In the genomic region with DNA sequence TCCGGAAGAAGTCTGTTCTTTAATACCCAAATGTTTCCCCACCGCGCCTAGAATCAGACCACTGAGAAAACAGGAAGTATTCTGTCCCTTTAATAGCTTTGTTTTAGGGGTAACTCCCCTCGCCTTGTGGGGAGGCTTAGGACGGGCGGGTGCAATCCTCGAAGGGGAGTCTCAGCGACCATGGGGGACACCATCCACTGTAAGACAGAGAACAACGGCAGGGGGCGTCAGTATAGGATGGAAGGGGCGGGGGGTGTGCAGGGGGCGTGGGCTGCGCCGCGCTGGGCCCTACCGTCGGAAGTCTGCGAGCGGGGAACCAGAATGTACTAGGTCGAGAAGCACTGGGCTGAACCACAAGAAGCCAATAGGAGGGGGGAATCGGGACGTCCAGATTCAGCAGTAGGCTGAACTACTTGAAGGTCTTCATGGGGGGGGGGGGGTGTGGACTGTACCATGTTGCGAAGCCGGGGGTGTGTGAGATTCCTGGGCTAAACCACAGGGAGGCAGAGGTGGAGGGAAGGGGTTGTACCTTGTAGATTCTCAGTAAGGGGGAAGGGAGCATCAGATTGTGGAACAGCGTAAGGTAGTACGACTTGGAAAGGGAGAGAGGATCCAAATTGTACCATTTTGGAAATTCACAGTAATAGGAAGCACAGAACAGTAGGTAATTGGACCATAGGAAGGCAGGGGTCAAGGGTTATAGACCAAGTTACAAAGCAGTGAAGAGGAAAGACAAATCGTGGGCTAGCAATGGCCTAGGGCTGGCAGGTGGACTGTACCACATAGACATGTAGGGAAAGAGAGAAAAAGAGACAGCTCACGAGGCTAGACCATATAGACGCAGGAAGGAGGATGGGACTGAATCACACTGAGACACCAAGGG, we compare ENCODE assay signal across 1 cellular context.
A peak's percentile ranks its signal among the peaks of the same experiment; 100 is the strongest.
TF ChIP-seq lines count a peak whose summit lies in the region.

No MANE protein-coding gene starts in this region.

TF ChIP-seq in HepG2, 621 proteins besides CTCF, POLR2A, EP300 and RAD21 (continued from another document and continues in another):
- TF ChIP-seq, protein P1, sequence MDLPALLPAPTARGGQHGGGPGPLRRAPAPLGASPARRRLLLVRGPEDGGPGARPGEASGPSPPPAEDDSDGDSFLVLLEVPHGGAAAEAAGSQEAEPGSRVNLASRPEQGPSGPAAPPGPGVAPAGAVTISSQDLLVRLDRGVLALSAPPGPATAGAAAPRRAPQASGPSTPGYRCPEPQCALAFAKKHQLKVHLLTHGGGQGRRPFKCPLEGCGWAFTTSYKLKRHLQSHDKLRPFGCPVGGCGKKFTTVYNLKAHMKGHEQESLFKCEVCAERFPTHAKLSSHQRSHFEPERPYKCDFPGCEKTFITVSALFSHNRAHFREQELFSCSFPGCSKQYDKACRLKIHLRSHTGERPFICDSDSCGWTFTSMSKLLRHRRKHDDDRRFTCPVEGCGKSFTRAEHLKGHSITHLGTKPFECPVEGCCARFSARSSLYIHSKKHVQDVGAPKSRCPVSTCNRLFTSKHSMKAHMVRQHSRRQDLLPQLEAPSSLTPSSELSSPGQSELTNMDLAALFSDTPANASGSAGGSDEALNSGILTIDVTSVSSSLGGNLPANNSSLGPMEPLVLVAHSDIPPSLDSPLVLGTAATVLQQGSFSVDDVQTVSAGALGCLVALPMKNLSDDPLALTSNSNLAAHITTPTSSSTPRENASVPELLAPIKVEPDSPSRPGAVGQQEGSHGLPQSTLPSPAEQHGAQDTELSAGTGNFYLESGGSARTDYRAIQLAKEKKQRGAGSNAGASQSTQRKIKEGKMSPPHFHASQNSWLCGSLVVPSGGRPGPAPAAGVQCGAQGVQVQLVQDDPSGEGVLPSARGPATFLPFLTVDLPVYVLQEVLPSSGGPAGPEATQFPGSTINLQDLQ (CRISPR knock-in tag; IDR thresholded peaks at IDR 0.05): no peak
- TF ChIP-seq MAF1 (CRISPR knock-in tag; IDR thresholded peaks at IDR 0.05; ENCODE audit: borderline replicate concordance) (no peak), ZNF790 (CRISPR knock-in tag; IDR thresholded peaks at IDR 0.05; ENCODE audit: borderline replicate concordance) (0 out of 2 replicates have a peak, but pooled peaks have one; percentile 70), ATF7 (IDR thresholded peaks at IDR 0.05) (peak; percentile 44; the same call in 1 of the 2 replicates), ATF7 (CRISPR knock-in tag; IDR thresholded peaks at IDR 0.05) (no peak), HOXA7 (CRISPR knock-in tag; IDR thresholded peaks at IDR 0.05) (no peak), PRDM10 (CRISPR knock-in tag; IDR thresholded peaks at IDR 0.05; ENCODE audit: low read depth) (peak; percentile 99), CHD4 (IDR thresholded peaks at IDR 0.05; ENCODE audit: borderline replicate concordance, low read length) (peak; percentile 86; the same call in 1 of the 2 replicates), GABPA (IDR thresholded peaks at IDR 0.05; ENCODE audit: low read depth, low read length) (no peak), GABPA (CRISPR knock-in tag; IDR thresholded peaks at IDR 0.05; ENCODE audit: low read depth) (peak; percentile 3), ZMYM2 (CRISPR knock-in tag; IDR thresholded peaks at IDR 0.05) (0 out of 2 replicates have a peak, but pooled peaks have one; percentile 34), RBFOX2 (IDR thresholded peaks at IDR 0.05; ENCODE audit: low read depth, low read length) (no peak), BHLHE40 (IDR thresholded peaks at IDR 0.05; ENCODE audit: low read length) (peak; percentile 92), JDP2 (CRISPR knock-in tag; IDR thresholded peaks at IDR 0.05; ENCODE audit: borderline replicate concordance) (no peak), STAT6 (CRISPR knock-in tag; IDR thresholded peaks at IDR 0.05; ENCODE audit: borderline replicate concordance) (0 out of 2 replicates have a peak, but pooled peaks have one; percentile 14), ZNF430 (CRISPR knock-in tag; IDR thresholded peaks at IDR 0.05) (0 out of 2 replicates have a peak, but pooled peaks have one; percentile 1), ZNF333 (CRISPR knock-in tag; IDR thresholded peaks at IDR 0.05; ENCODE audit: borderline replicate concordance) (no peak), SALL1 (CRISPR knock-in tag; IDR thresholded peaks at IDR 0.05) (peak; percentile 28; the same call in 1 of the 2 replicates), ZFYVE20 (CRISPR knock-in tag; IDR thresholded peaks at IDR 0.05; ENCODE audit: borderline replicate concordance, low read depth) (no peak), ELF1 (CRISPR knock-in tag; IDR thresholded peaks at IDR 0.05) (0 out of 2 replicates have a peak, but pooled peaks have one; percentile 9), SP2 (CRISPR knock-in tag; IDR thresholded peaks at IDR 0.05) (no peak), PCBP2 (optimal IDR thresholded peaks at IDR 0.05; ENCODE audit: low read depth, low read length, poor library complexity, severe bottlenecking) (no peak), ZZZ3 (CRISPR knock-in tag; IDR thresholded peaks at IDR 0.05; ENCODE audit: borderline replicate concordance) (no peak), ZNF510 (CRISPR knock-in tag; IDR thresholded peaks at IDR 0.05; ENCODE audit: low read depth) (0 out of 2 replicates have a peak, but pooled peaks have one; percentile 1)
- TF ChIP-seq, protein P2, sequence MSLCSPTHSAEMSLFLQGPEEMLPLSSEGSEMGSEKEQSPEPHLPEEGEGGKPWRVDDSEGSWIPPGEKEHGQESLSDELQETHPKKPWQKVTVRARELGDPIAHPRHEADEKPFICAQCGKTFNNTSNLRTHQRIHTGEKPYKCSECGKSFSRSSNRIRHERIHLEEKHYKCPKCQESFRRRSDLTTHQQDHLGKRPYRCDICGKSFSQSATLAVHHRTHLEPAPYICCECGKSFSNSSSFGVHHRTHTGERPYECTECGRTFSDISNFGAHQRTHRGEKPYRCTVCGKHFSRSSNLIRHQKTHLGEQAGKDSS (CRISPR knock-in tag; IDR thresholded peaks at IDR 0.05; ENCODE audit: borderline replicate concordance, low read depth): 0 out of 2 replicates have a peak, but pooled peaks have one; percentile 31
- TF ChIP-seq, protein P3, sequence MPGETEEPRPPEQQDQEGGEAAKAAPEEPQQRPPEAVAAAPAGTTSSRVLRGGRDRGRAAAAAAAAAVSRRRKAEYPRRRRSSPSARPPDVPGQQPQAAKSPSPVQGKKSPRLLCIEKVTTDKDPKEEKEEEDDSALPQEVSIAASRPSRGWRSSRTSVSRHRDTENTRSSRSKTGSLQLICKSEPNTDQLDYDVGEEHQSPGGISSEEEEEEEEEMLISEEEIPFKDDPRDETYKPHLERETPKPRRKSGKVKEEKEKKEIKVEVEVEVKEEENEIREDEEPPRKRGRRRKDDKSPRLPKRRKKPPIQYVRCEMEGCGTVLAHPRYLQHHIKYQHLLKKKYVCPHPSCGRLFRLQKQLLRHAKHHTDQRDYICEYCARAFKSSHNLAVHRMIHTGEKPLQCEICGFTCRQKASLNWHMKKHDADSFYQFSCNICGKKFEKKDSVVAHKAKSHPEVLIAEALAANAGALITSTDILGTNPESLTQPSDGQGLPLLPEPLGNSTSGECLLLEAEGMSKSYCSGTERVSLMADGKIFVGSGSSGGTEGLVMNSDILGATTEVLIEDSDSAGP (CRISPR knock-in tag; IDR thresholded peaks at IDR 0.05; ENCODE audit: borderline replicate concordance): peak; percentile 89
- TF ChIP-seq, protein P4, sequence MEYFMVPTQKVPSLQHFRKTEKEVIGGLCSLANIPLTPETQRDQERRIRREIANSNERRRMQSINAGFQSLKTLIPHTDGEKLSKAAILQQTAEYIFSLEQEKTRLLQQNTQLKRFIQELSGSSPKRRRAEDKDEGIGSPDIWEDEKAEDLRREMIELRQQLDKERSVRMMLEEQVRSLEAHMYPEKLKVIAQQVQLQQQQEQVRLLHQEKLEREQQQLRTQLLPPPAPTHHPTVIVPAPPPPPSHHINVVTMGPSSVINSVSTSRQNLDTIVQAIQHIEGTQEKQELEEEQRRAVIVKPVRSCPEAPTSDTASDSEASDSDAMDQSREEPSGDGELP (IDR thresholded peaks at IDR 0.05; ENCODE audit: borderline replicate concordance, low read depth): no peak
- TF ChIP-seq, protein P5, sequence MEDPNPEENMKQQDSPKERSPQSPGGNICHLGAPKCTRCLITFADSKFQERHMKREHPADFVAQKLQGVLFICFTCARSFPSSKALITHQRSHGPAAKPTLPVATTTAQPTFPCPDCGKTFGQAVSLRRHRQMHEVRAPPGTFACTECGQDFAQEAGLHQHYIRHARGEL (CRISPR knock-in tag; IDR thresholded peaks at IDR 0.05): no peak
- TF ChIP-seq, protein P6, sequence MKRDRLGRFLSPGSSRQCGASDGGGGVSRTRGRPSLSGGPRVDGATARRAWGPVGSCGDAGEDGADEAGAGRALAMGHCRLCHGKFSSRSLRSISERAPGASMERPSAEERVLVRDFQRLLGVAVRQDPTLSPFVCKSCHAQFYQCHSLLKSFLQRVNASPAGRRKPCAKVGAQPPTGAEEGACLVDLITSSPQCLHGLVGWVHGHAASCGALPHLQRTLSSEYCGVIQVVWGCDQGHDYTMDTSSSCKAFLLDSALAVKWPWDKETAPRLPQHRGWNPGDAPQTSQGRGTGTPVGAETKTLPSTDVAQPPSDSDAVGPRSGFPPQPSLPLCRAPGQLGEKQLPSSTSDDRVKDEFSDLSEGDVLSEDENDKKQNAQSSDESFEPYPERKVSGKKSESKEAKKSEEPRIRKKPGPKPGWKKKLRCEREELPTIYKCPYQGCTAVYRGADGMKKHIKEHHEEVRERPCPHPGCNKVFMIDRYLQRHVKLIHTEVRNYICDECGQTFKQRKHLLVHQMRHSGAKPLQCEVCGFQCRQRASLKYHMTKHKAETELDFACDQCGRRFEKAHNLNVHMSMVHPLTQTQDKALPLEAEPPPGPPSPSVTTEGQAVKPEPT (CRISPR knock-in tag; IDR thresholded peaks at IDR 0.05; ENCODE audit: low read depth): 0 out of 2 replicates have a peak, but pooled peaks have one; percentile 15
- TF ChIP-seq, protein P7, sequence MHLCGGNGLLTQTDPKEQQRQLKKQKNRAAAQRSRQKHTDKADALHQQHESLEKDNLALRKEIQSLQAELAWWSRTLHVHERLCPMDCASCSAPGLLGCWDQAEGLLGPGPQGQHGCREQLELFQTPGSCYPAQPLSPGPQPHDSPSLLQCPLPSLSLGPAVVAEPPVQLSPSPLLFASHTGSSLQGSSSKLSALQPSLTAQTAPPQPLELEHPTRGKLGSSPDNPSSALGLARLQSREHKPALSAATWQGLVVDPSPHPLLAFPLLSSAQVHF (CRISPR knock-in tag; IDR thresholded peaks at IDR 0.05): peak; percentile 22; the same call in 1 of the 2 replicates
